8 cellular contexts compared by ENCODE assay signal in genomic region chr3:149339931-149340309, GRCh38.
A peak's percentile ranks its signal among the peaks of the same experiment; 100 is the strongest.
DNase-seq lines count a peak whose midpoint lies in the region; ATAC-seq, FAIRE-seq and TF ChIP-seq lines count a peak whose summit lies in the region.

No MANE protein-coding gene starts in this region.

- no peak for FAIRE-seq in urothelium cell line (lab: Jason Lieb, UNC)

- no peak for TF ChIP-seq CTCF in cardiac fibroblast (IDR thresholded peaks at IDR 0.05; ENCODE audit: low read depth, low read length)

- DNase-seq in CD1c-positive myeloid dendritic cell (ENCODE audit: extremely low spot score) (peak; percentile 37), NCI-H146 (lab: John Stamatoyannopoulos, UW) (peak; percentile 93), cardiac fibroblast (ENCODE audit: low read depth in 2 of 2) (peak; percentile 98 to 99), left kidney (ENCODE audit: low read depth, low spot score) (peak; percentile 41), urothelium cell line (ENCODE audit: low spot score) (peak; percentile 86), SKM-1 treated with dmso at 0.1 percent for 144 hours (lab: John Stamatoyannopoulos, UW; ENCODE audit: unreplicated experiment) (no peak)
- no peak for DNase-seq in activated CD4-positive, alpha-beta T cell treated with anti-CD3 and anti-CD28 coated beads for 4 hours

- ATAC-seq in GM18517 (IDR thresholded peaks at IDR 0.05; ENCODE audit: unreplicated experiment) = no peak

- no peak overlapping the region for H3K4me3 ChIP-seq in cardiac fibroblast (replicated peaks in 1 of 2; ENCODE audit: low read depth in 2 of 2, low read length in 2 of 2)

Comparison
In these comparisons a context has a peak if more than half of its experiments do, and no peak if none do; other contexts are left out.
1. DNase-seq: peak in CD1c-positive myeloid dendritic cell (single experiment), NCI-H146 (single experiment), cardiac fibroblast (2 of 2), left kidney (single experiment) and urothelium cell line (single experiment); none in SKM-1 treated with dmso at 0.1 percent for 144 hours (single experiment) and activated CD4-positive, alpha-beta T cell treated with anti-CD3 and anti-CD28 coated beads for 4 hours (0 of 2).